Comparison of ENCODE assay signal across 8 cellular contexts in genomic region chr15:35545825-35546580, GRCh38. TPM values are rescaled to one million over a fixed set of nuclear protein-coding genes. Genes with fewer than 3 reads are reported as not detected.
A peak's percentile ranks its signal among the peaks of the same experiment; 100 is the strongest.
DNase-seq lines count a peak whose midpoint lies in the region; FAIRE-seq lines count a peak whose summit lies in the region.

DPH6 (minus strand) TSS chr15:35546165; CDS start chr15:35546141, 24 bp downstream.

- peaks cover 24% of the 10 kb centered on the region; the same call in 1 of the 2 replicates for H3K4me1 ChIP-seq in ES-I3 (ENCODE audit: insufficient read depth, low read length)

- H3K36me3 ChIP-seq in ES-I3 (ENCODE audit: insufficient read depth, low read length) = no peaks in the 10 kb centered on the region

- no peaks in the 10 kb centered on the region for H3K9me3 ChIP-seq in ES-I3 (ENCODE audit: control insufficient read depth, insufficient read depth, low read length)

- peak within 1 kb of the TSS; percentile 83 for H3K27ac ChIP-seq in substantia nigra (ENCODE audit: low read depth, low read length, poor library complexity, severe bottlenecking)

- DNase-seq in GOT3 (lab: John Stamatoyannopoulos, UW) (peak; percentile 55), LHCN-M2 (ENCODE audit: low read depth) (peak; percentile 84), SIG-M5 treated with dmso at 0.1 percent for 504 hours (lab: John Stamatoyannopoulos, UW; ENCODE audit: unreplicated experiment) (peak; percentile 63), frontal cortex (ENCODE audit: low spot score in 2 of 2) (peak; percentile 52 to 60), non-pigmented ciliary epithelial cell (ENCODE audit: low read depth) (peak; percentile 31), substantia nigra (lab: John Stamatoyannopoulos, UW) (peak in 48 of 49 donors; percentile 23 to 91 (median 67))
- peak; percentile 75 for DNase-seq in activated gamma-delta T cell treated with anti-CD3 and anti-CD28 coated beads, Interleukin-2, amount 50 U/mL, for 16 hours (ENCODE audit: low read depth)

- peak within 1 kb of the TSS; percentile 83 for H3K9ac ChIP-seq in ES-I3 (ENCODE audit: low read depth, low read length)

- no peak for FAIRE-seq in frontal cortex (lab: Jason Lieb, UNC)

RNA-seq across cellular contexts. Expression of gene DPH6, which starts in this region (rescaled TPM):
- total RNA-seq in LHCN-M2 (2014; rRNA removed) = 9.7 and 16.5 TPM in 2 replicates
- polyA plus RNA-seq in LHCN-M2 (2012) = 12.8 TPM
- total RNA-seq in frontal cortex = 9.0 TPM

Comparison
In these comparisons a context has a peak if more than half of its experiments do, and no peak if none do; other contexts are left out.
1. Peak in every context shown above with its lines: DNase-seq and H3K27ac ChIP-seq.
2. DNase-seq: peak in every context shown above with its lines; median percentile 84 in LHCN-M2; 75 in activated gamma-delta T cell treated with anti-CD3 and anti-CD28 coated beads, Interleukin-2, amount 50 U/mL, for 16 hours; 67 in substantia nigra; 63 in SIG-M5 treated with dmso at 0.1 percent for 504 hours; 56 in frontal cortex; 55 in GOT3; 31 in non-pigmented ciliary epithelial cell.